In the genomic region with DNA sequence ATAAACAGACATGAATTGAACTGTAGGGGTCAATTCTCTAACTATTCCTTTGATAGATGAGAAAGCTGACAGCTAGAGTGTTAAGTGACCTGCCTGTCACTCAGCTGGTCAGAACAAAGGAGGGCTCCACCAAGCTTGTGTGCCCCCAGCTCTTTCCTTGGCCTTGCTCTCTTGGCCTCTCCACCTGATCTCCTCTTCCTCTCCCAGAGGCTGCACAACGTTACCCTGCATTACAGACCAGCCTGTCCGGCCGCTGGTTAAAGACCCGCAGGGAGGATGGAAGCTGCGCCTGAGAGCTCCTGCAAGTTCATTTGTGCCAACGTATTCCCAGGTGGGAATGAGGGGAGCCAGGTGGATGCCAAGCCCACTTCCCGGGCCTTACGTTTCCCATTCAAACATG, we compare ENCODE assay signal across 22 cellular contexts.
"Had no signal": no experiment of that assay in that cellular context is flagged by ENCODE, and none has a peak within 500 bp of the region (broad histone marks: within the 10 kb centered on the region; RNA-seq: fewer than 3 reads in every experiment).

No MANE protein-coding gene starts in this region.

- DNase-seq: activated CD4-positive, alpha-beta T cell treated with anti-CD3 and anti-CD28 coated beads for 36 hours; activated CD8-positive, alpha-beta memory T cell treated with anti-CD3 and anti-CD28 coated beads, Interleukin-2, amount 50 U/mL, for 4 hours; activated CD8-positive, alpha-beta T cell treated with anti-CD3 and anti-CD28 coated beads for 36 hours; activated naive CD4-positive, alpha-beta T cell treated with anti-CD3 and anti-CD28 coated beads, Interleukin-2, amount 50 U/mL, for 16 hours; activated naive CD8-positive, alpha-beta T cell treated with anti-CD3 and anti-CD28 coated beads, Interleukin-2, amount 10 ng/mL, durations not matched to agents 7 days and 5 days; activated T-cell treated with anti-CD3 and anti-CD28 coated beads, Interleukin-2, amount 50 U/mL, for 72 hours; adrenal gland; anterior cingulate cortex; central memory CD4-positive, alpha-beta T cell; NCI-H1092; NCI-H1417; NCI-H2029; NCI-H2107; NCI-H2171 treated with DMSO at 0.1 percent for 48 hours; NCI-H226; NCI-H526; NCI-H774; SIG-M5; T-cell; WERI-Rb-1 had no signal

- H3K27me3 Mint-ChIP-seq: activated CD4-positive, alpha-beta T cell treated with anti-CD3 and anti-CD28 coated beads for 36 hours; activated CD8-positive, alpha-beta T cell treated with anti-CD3 and anti-CD28 coated beads for 36 hours; activated naive CD8-positive, alpha-beta T cell treated with anti-CD3 and anti-CD28 coated beads, Interleukin-2, amount 10 ng/mL, durations not matched to agents 7 days and 5 days; T-cell had no signal

- H3K4me1 ChIP-seq: adrenal gland, breast epithelium had no signal

- H3K4me1 Mint-ChIP-seq: activated CD4-positive, alpha-beta T cell treated with anti-CD3 and anti-CD28 coated beads for 36 hours had no signal

- H3K9me3 ChIP-seq: adrenal gland, breast epithelium had no signal

- H3K4me3 Mint-ChIP-seq: activated CD4-positive, alpha-beta T cell treated with anti-CD3 and anti-CD28 coated beads for 36 hours; activated CD8-positive, alpha-beta T cell treated with anti-CD3 and anti-CD28 coated beads for 36 hours; activated naive CD8-positive, alpha-beta T cell treated with anti-CD3 and anti-CD28 coated beads, Interleukin-2, amount 10 ng/mL, durations not matched to agents 7 days and 5 days; activated T-cell treated with anti-CD3 and anti-CD28 coated beads, Interleukin-2, amount 50 U/mL, for 72 hours; T-cell had no signal

- H3K36me3 ChIP-seq: adrenal gland, breast epithelium, WERI-Rb-1 had no signal

- H3K36me3 Mint-ChIP-seq: activated naive CD8-positive, alpha-beta T cell treated with anti-CD3 and anti-CD28 coated beads, Interleukin-2, amount 10 ng/mL, durations not matched to agents 7 days and 5 days had no signal

- ATAC-seq: activated CD4-positive, alpha-beta T cell treated with anti-CD3 and anti-CD28 coated beads for 36 hours; activated CD8-positive, alpha-beta T cell treated with anti-CD3 and anti-CD28 coated beads for 36 hours; activated T-cell treated with anti-CD3 and anti-CD28 coated beads, Interleukin-2, amount 50 U/mL, for 72 hours; T-cell had no signal

- H3K4me3 ChIP-seq: adrenal gland, breast epithelium had no signal

- H3K9ac ChIP-seq: KMS-11 had no signal

- H3K27me3 ChIP-seq: adrenal gland, breast epithelium had no signal

- H3K27ac Mint-ChIP-seq: activated CD4-positive, alpha-beta T cell treated with anti-CD3 and anti-CD28 coated beads for 36 hours; activated CD8-positive, alpha-beta T cell treated with anti-CD3 and anti-CD28 coated beads for 36 hours; activated naive CD8-positive, alpha-beta T cell treated with anti-CD3 and anti-CD28 coated beads, Interleukin-2, amount 10 ng/mL, durations not matched to agents 7 days and 5 days; activated T-cell treated with anti-CD3 and anti-CD28 coated beads, Interleukin-2, amount 50 U/mL, for 72 hours; T-cell had no signal

- H3K27ac ChIP-seq: adrenal gland, breast epithelium, KMS-11, WERI-Rb-1 had no signal

- H3K4me2 ChIP-seq: KMS-11 had no signal
